In the genomic region with DNA sequence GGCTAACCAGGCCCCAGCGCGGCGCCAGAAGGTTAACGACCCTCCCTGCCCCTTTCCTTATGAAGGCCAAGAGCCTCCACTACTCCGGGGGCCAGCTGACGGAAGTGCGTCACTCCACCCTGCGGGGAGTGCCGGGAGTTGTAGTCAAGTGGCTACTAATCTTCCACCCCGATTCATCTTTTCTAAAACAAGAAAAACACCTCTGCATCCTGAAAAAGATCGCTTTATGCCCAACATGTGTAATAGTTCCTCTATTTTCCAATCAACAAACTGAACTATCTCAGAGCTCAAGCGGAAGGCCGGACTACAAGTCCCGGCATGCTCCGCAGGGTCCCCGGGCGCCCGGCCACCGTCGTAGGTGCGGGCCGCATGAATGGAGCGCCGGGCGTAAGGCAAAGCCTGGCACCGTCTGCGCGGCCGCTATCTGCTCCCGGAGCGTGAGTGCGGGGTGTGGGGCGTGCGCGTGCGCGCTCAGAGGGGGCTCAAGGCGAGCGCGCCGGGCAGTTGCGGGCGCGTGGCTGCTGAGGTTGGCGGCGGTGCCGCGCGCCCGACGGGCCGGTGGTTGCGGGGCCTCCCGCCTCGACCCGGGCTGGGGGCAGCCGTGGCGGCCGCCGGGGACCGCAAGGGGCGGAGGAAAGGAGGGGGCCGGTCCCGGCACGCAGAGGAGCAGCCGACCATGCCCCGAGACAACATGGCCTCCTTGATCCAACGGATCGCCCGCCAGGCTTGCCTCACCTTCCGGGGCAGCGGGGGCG, we compare ENCODE assay signal across 8 cellular contexts. TPM values are rescaled to one million over a fixed set of nuclear protein-coding genes. Genes with fewer than 3 reads are reported as not detected.
DNase-seq lines count a peak whose midpoint lies in the region; ATAC-seq, FAIRE-seq and TF ChIP-seq lines count a peak whose summit lies in the region.

A gene (plus strand): TSS at position 337 of the 755 bp plus-strand sequence. CDS start 340 bp downstream, at position 677.

- peak; percentile 51 for TF ChIP-seq POLR2A in endothelial cell of umbilical vein (IDR thresholded peaks at IDR 0.05; ENCODE audit: low read depth, low read length)

- H3K9me3 Mint-ChIP-seq in Caco-2 (ENCODE audit: unreplicated experiment): no peaks in the 10 kb centered on the region

- POLR2A ChIA-PET in Caco-2 (lab: Charles Lee): interaction anchor here (0.5 to 3.3 kb wide), 4 partner anchors 12 to 352 kb away, joined by 3 to 26 read pairs (median 7); a partner anchor contains a TSS
- POLR2A ChIA-PET in endothelial cell of umbilical vein (lab: Charles Lee): no interaction called here

- peak within 1 kb of the TSS; percentile 72 for H3K4me2 ChIP-seq in endothelial cell of umbilical vein (ENCODE audit: insufficient read depth, low read length)

- H3K27ac Mint-ChIP-seq in Caco-2 (ENCODE audit: unreplicated experiment): peak within 1 kb of the TSS; percentile 96

- H3K9ac ChIP-seq in endothelial cell of umbilical vein (replicated peaks; ENCODE audit: extremely low read depth, insufficient read depth, low read length): peak within 1 kb of the TSS; percentile 88

- no peaks in the 10 kb centered on the region for H3K9me1 ChIP-seq in endothelial cell of umbilical vein (replicated peaks; ENCODE audit: control insufficient read depth, extremely low read depth, insufficient read depth, low read length)

- dilution Hi-C loops in endothelial cell of umbilical vein (cut with MboI; ENCODE audit: extremely low pct_ligation_motif_present, low sequenced_read_pairs): no loop called here

- peak; percentile 84 for ATAC-seq in GM21360 (IDR thresholded peaks at IDR 0.05; ENCODE audit: unreplicated experiment)

- TF ChIP-seq CTCF in Caco-2 (IDR thresholded peaks at IDR 0.05; ENCODE audit: insufficient read depth in 1 of 2, low read depth in 1 of 2, low read length in 1 of 2, severe bottlenecking in 1 of 2, unreplicated experiment in 1 of 2): peak in 1 of 2 experiments; percentile 50
- no peak for TF ChIP-seq CTCF in endothelial cell of umbilical vein (IDR thresholded peaks at IDR 0.05; ENCODE audit: extremely low read depth in 1 of 2, insufficient read depth in 1 of 2, low read depth in 1 of 2, low read length in 2 of 2)

- peaks cover 23% of the 10 kb centered on the region for H3K79me2 ChIP-seq in endothelial cell of umbilical vein (ENCODE audit: control insufficient read depth, insufficient read depth, low read length)

- no peaks in the 10 kb centered on the region for H4K20me1 ChIP-seq in endothelial cell of umbilical vein (replicated peaks; ENCODE audit: control insufficient read depth, extremely low read depth, insufficient read depth, low read length)

- peak within 1 kb of the TSS; percentile 87 for H3K27ac ChIP-seq in endothelial cell of umbilical vein (ENCODE audit: insufficient read depth, low read depth, low read length)

- BruUV-seq in Caco-2 (replicated peaks; lab: Mats Ljungman, UMichigan) (no TSS peak), endothelial cell of umbilical vein (replicated peaks; lab: Mats Ljungman, UMichigan) (no TSS peak)

- peak within 1 kb of the TSS; percentile 90 for H3K4me3 Mint-ChIP-seq in Caco-2 (ENCODE audit: unreplicated experiment)

- peak; percentile 49 for FAIRE-seq in endothelial cell of umbilical vein (lab: Jason Lieb, UNC)

- CTCF ChIA-PET in Caco-2 (lab: Charles Lee) (interaction anchor here (0.9 to 1.5 kb wide), 4 partner anchors 11 to 362 kb away, joined by 4 to 11 read pairs (median 7); a partner anchor contains a TSS), endothelial cell of umbilical vein (lab: Charles Lee) (interaction anchor here (0.7 to 4.5 kb wide), 5 partner anchors 12 to 280 kb away, joined by 3 to 30 read pairs (median 7); a partner anchor contains a TSS)

- H3K27me3 Mint-ChIP-seq in Caco-2 (ENCODE audit: insufficient read depth, unreplicated experiment): no peaks in the 10 kb centered on the region

- H2AFZ ChIP-seq in endothelial cell of umbilical vein (ENCODE audit: low read depth, low read length): peak within 1 kb of the TSS; percentile 99

- H3K4me1 ChIP-seq in Caco-2 (peaks cover 22% of the 10 kb centered on the region), endothelial cell of umbilical vein (ENCODE audit: control insufficient read depth, extremely low read depth, insufficient read depth, low read length) (peaks cover 18% of the 10 kb centered on the region)

- H3K27me3 ChIP-seq in Caco-2 (replicated peaks; ENCODE audit: control insufficient read depth, insufficient read depth, low read length) (no peaks in the 10 kb centered on the region), endothelial cell of umbilical vein (ENCODE audit: control insufficient read depth in 2 of 2, insufficient read depth in 2 of 2, low read length in 2 of 2) (peaks cover 10 to 12% of the 10 kb centered on the region in 2 experiments)

- intact Hi-C loops in Caco-2 (cut with micrococcal nuclease; ENCODE audit: unreplicated experiment): loop anchor here (1.0 kb wide), 3 partner anchors 12 to 329 kb away; a partner anchor contains a TSS
- intact Hi-C loops in endothelial cell of umbilical vein (cut with micrococcal nuclease): loop anchor here (1.0 kb wide), 3 partner anchors 12 to 115 kb away; a partner anchor contains a TSS

- no peaks in the 10 kb centered on the region for H3K36me3 ChIP-seq in Caco-2 (ENCODE audit: control insufficient read depth, insufficient read depth, low read length)
- no peaks in the 10 kb centered on the region for H3K36me3 ChIP-seq in endothelial cell of umbilical vein (ENCODE audit: control insufficient read depth in 2 of 2, extremely low read depth in 1 of 2, insufficient read depth in 2 of 2, low read length in 2 of 2)

- H3K4me1 Mint-ChIP-seq in Caco-2 (ENCODE audit: low read depth, unreplicated experiment): peaks cover 26% of the 10 kb centered on the region

- peaks cover 27% of the 10 kb centered on the region for H3K36me3 Mint-ChIP-seq in Caco-2 (ENCODE audit: insufficient read depth, unreplicated experiment)

- H3K4me3 ChIP-seq in Caco-2 (ENCODE audit: low read depth, low read length): peak within 1 kb of the TSS; percentile 81
- peak within 1 kb of the TSS; percentile 45 to 73 (median 70) for H3K4me3 ChIP-seq in endothelial cell of umbilical vein (replicated peaks in 1 of 3; ENCODE audit: insufficient read depth in 1 of 3, low read depth in 1 of 3, low read length in 3 of 3)

- peak; percentile 88 to 93 for DNase-seq in Caco-2
- peak; percentile 84 for DNase-seq in HT-29 (ENCODE audit: low spot score)
- peak; percentile 69 for DNase-seq in NOMO-1 treated with dmso at 0.1 percent for 144 hours (lab: John Stamatoyannopoulos, UW; ENCODE audit: unreplicated experiment)
- DNase-seq in activated T-cell treated with anti-CD3 and anti-CD28 coated beads for 24 hours (ENCODE audit: low read depth): peak; percentile 74
- peak; percentile 85 for DNase-seq in endothelial cell of umbilical vein (ENCODE audit: low read depth, low spot score)
- peak; percentile 94 for DNase-seq in midbrain (lab: John Stamatoyannopoulos, UW)
- peak; percentile 66 for DNase-seq in stimulated activated CD8-positive, alpha-beta memory T cell treated with anti-CD3 and anti-CD28 coated beads, Interleukin-4, amount 100 ng/mL, for 24 hours (ENCODE audit: low read depth)

- H3K9me3 ChIP-seq in Caco-2: no peaks in the 10 kb centered on the region
- no peaks in the 10 kb centered on the region for H3K9me3 ChIP-seq in endothelial cell of umbilical vein (replicated peaks; ENCODE audit: control insufficient read depth, insufficient read depth, low read length)

TF ChIP-seq in endothelial cell of umbilical vein, 7 proteins besides CTCF, POLR2A, EP300 and RAD21:
- no peak for TF ChIP-seq FOS (IDR thresholded peaks at IDR 0.05; ENCODE audit: borderline replicate concordance, insufficient read depth, low read length)
- TF ChIP-seq GATA2 (IDR thresholded peaks at IDR 0.05; ENCODE audit: insufficient read depth, insufficient read length, low read depth, low read length): no peak
- TF ChIP-seq, protein P1, sequence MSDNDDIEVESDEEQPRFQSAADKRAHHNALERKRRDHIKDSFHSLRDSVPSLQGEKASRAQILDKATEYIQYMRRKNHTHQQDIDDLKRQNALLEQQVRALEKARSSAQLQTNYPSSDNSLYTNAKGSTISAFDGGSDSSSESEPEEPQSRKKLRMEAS (IDR thresholded peaks at IDR 0.05; ENCODE audit: insufficient read depth, insufficient read length): no peak
- TF ChIP-seq MYC (IDR thresholded peaks at IDR 0.05; ENCODE audit: low read depth, low read length): peak; percentile 25
- TF ChIP-seq POLR2AphosphoS5 (IDR thresholded peaks at IDR 0.05; ENCODE audit: insufficient read depth, low read depth, low read length): peak; percentile 70
- TF ChIP-seq EZH2 (IDR thresholded peaks at IDR 0.05; ENCODE audit: borderline replicate concordance, low read depth, low read length, severe bottlenecking): no peak
- no peak for TF ChIP-seq JUN (IDR thresholded peaks at IDR 0.05; ENCODE audit: borderline replicate concordance, insufficient read depth, insufficient read length, low read depth)

RNA-seq across cellular contexts. Expression of the gene that starts here (rescaled TPM):
- total RNA-seq in Caco-2 (2022) (31.3 and 34.1 TPM in 2 replicates), endothelial cell of umbilical vein (14.1 and 14.5 TPM in 2 replicates)
- total RNA-seq in HT-29 (2014; rRNA removed; shearing (Covaris generic)): 28.3 and 31.5 TPM in 2 replicates
- polyA plus RNA-seq in endothelial cell of umbilical vein: 6.5 and 8.2 TPM in 2 replicates
- 5.2 and 6.1 TPM in 2 replicates for polyA plus RNA-seq in endothelial cell of umbilical vein (2011; cell fraction: cytosol; rRNA removed)
- polyA plus RNA-seq in endothelial cell of umbilical vein (2011; cell fraction: nucleus; rRNA removed): 2.9 and 3.8 TPM in 2 replicates
- 8.7 and 9.1 TPM in 2 replicates for polyA plus RNA-seq in endothelial cell of umbilical vein (2012)
- polyA minus RNA-seq in endothelial cell of umbilical vein: 7.2 and 8.1 TPM in 2 replicates
- 20.5 TPM for polyA minus RNA-seq in endothelial cell of umbilical vein (2011; cell fraction: cytosol; rRNA and poly(A)+ RNA removed)
- polyA minus RNA-seq in endothelial cell of umbilical vein (2011; cell fraction: nucleus; rRNA and poly(A)+ RNA removed): 5.7 and 6.3 TPM in 2 replicates

Comparison
In these comparisons a context has a peak if more than half of its experiments do, and no peak if none do; other contexts are left out.
1. Peak in every context shown above with its lines: DNase-seq, ATAC-seq, H3K4me3 ChIP-seq and H3K27ac ChIP-seq.